In the genomic region with DNA sequence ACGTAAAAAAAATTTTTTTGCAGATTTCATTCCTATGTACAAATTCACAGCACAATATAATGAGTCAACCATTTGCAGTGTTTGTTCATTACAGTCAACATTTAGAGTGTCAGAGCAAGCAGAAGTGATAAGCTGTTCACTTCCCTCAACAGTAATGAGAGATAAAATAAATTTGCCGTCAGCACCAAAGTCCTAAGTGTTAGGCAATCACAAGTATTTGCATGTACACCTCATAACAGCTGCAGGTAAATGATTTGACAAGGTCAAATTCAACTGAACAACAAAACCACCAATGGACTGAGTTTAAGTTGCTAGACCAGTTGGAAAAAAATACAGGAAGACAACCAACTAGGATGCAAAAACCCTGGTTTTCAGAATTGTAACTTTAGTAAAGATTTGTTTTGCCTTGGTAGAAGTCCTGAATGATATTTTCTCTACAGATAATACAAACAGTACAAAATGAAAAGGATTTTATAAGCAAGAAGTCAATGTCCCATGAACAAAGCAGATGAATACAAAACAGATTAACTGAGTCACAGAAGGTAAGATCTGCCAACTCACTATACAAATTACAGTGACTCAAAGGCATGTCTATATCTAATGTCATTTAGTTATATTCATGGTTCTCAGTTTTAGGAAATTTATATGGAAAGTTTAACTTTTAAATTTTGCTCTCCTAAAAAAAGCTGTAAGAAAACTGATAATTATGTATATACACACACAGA, we compare ENCODE assay signal across 12 cellular contexts. TPM values are rescaled to one million over a fixed set of nuclear protein-coding genes. Genes with fewer than 3 reads are reported as not detected.
DNase-seq lines count a peak whose midpoint lies in the region; ATAC-seq and TF ChIP-seq lines count a peak whose summit lies in the region.
"Had no signal": no experiment of that assay in that cellular context is flagged by ENCODE, and none has a peak within 500 bp of the region (broad histone marks: within the 10 kb centered on the region; RNA-seq: fewer than 3 reads in every experiment).

No MANE protein-coding gene starts in this region.

- H3K9me3 ChIP-seq in esophagus squamous epithelium (no peaks in the 10 kb centered on the region), smooth muscle cell (replicated peaks; ENCODE audit: low read depth) (no peaks in the 10 kb centered on the region), SJCRH30 (replicated peaks) (no peaks in the 10 kb centered on the region; the same call in 1 of the 2 replicates)
- H3K9me3 ChIP-seq: SK-N-SH, spleen had no signal

- H4K20me1 ChIP-seq in smooth muscle cell (ENCODE audit: low read depth) = no peaks in the 10 kb centered on the region

- ATAC-seq in HG02840 (IDR thresholded peaks at IDR 0.05; ENCODE audit: low FRiP score, unreplicated experiment) = no peak

- no peaks in the 10 kb centered on the region for H3F3A ChIP-seq in smooth muscle cell (ENCODE audit: low read depth)

- H2AFZ ChIP-seq in smooth muscle cell (ENCODE audit: low read depth) = no peak overlapping the region

- DNase-seq in NCI-H1436 treated with DMSO at 0.1 percent for 48 hours (lab: John Stamatoyannopoulos, UW) (peak; percentile 36), NCI-H1436 (lab: John Stamatoyannopoulos, UW) (no peak), NCI-H510A (lab: John Stamatoyannopoulos, UW) (peak; percentile 25), esophagus squamous epithelium (lab: John Stamatoyannopoulos, UW) (no peak), smooth muscle cell (lab: John Stamatoyannopoulos, UW; ENCODE audit: unreplicated experiment) (no peak), SJCRH30 (no peak), SW480 (ENCODE audit: low spot score) (no peak)
- DNase-seq: 8988T, NCI-H524, SK-N-SH, spleen had no signal

- TF ChIP-seq POLR2A in esophagus squamous epithelium (IDR thresholded peaks at IDR 0.05) = no peak

- H3K27me3 ChIP-seq in esophagus squamous epithelium (no peaks in the 10 kb centered on the region), smooth muscle cell (ENCODE audit: low read depth) (no peaks in the 10 kb centered on the region), SJCRH30 (no peaks in the 10 kb centered on the region)
- H3K27me3 ChIP-seq: spleen had no signal

- H3K4me3 ChIP-seq in esophagus squamous epithelium (no peak overlapping the region), smooth muscle cell (no peak overlapping the region), SJCRH30 (no peak overlapping the region)
- H3K4me3 ChIP-seq: spleen had no signal

- H3K27ac ChIP-seq in esophagus squamous epithelium (peak overlapping the region in 3 of 4 donors; percentile 11 to 66 (median 41)), smooth muscle cell (ENCODE audit: low read depth) (peak overlapping the region; percentile 40), SJCRH30 (no peak overlapping the region)
- H3K27ac ChIP-seq: spleen had no signal

- H3K4me1 ChIP-seq in esophagus squamous epithelium (peaks cover 6 to 47% (median 11%) of the 10 kb centered on the region in 3 donors), smooth muscle cell (ENCODE audit: low read depth) (no peaks in the 10 kb centered on the region), SJCRH30 (no peaks in the 10 kb centered on the region)

- 29 to 36% methylated on average over 2 of the region's 2 CpGs for WGBS in esophagus squamous epithelium, 2 donors
- 70% methylated on average over 2 of the region's 2 CpGs for WGBS in smooth muscle cell (ENCODE audit: low lambda C conversion rate)

- H3K36me3 ChIP-seq in esophagus squamous epithelium = no peaks in the 10 kb centered on the region
- H3K36me3 ChIP-seq in smooth muscle cell (ENCODE audit: low read depth) = no peaks in the 10 kb centered on the region
- H3K36me3 ChIP-seq in SJCRH30 = no peaks in the 10 kb centered on the region
- H3K36me3 ChIP-seq: spleen had no signal

- no peaks in the 10 kb centered on the region for H3K79me2 ChIP-seq in smooth muscle cell (ENCODE audit: low read depth)

- H3K9ac ChIP-seq in smooth muscle cell (ENCODE audit: low read depth) = no peak overlapping the region
- H3K9ac ChIP-seq: SK-N-SH had no signal

- no peak overlapping the region for H3K4me2 ChIP-seq in smooth muscle cell
- H3K4me2 ChIP-seq: SK-N-SH had no signal

- intact Hi-C loops in esophagus squamous epithelium (cut with DNase I) = no loop called here

- TF ChIP-seq CTCF in esophagus squamous epithelium (IDR thresholded peaks at IDR 0.05) (no peak), smooth muscle cell (IDR thresholded peaks at IDR 0.05; ENCODE audit: borderline replicate concordance, insufficient read depth, poor library complexity, severe bottlenecking) (no peak)

RNA-seq across cellular contexts. Expression of gene RAPGEF5, which starts 10.4 kb away (rescaled TPM):
- total RNA-seq in esophagus squamous epithelium (10 to 100 TPM; 16.9 to 50.5 (median 38.4) TPM), smooth muscle cell (3.0 and 11.4 TPM in 2 replicates)
- polyA plus RNA-seq in smooth muscle cell = 0.96 TPM in 1 of 2 replicates, not detected in the other
- 0.03 and 0.14 TPM in 2 replicates for total RNA-seq in SJCRH30 (2014; rRNA removed; shearing (Covaris generic))

Comparison
In these comparisons a context has a peak if more than half of its experiments do, and no peak if none do; other contexts are left out.
1. DNase-seq: peak in NCI-H1436 treated with DMSO at 0.1 percent for 48 hours (single experiment) and NCI-H510A (single experiment); none in NCI-H1436 (single experiment), esophagus squamous epithelium (single experiment), smooth muscle cell (single experiment), SJCRH30 (0 of 2) and SW480 (single experiment).